28 cellular contexts compared by ENCODE assay signal in the genomic region with DNA sequence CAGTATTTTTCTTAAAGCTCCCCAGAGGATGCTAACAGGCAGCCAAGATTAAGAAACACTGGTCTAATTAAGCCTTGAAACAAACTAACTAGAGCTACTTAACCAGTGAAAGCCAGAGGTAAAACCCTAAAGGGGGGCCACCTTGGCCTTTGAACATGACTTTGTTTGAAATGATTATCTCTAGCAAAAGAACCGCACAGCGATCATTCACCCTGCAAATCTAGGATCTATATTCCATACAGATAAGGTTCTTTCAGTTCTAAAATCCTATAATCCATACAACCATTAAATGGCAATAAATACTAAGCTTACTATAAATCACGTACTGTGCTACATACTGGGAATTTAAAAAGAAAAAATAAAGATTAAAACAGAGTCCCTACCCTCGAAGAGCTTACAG. TPM values are rescaled to one million over a fixed set of nuclear protein-coding genes. Genes with fewer than 3 reads are reported as not detected.
"Had no signal": no experiment of that assay in that cellular context is flagged by ENCODE, and none has a peak within 500 bp of the region (broad histone marks: within the 10 kb centered on the region; RNA-seq: fewer than 3 reads in every experiment).

No MANE protein-coding gene starts in this region.

- H3K4me3 ChIP-seq: Peyer's patch, SJSA1 had no signal

- H3K36me3 ChIP-seq: Peyer's patch had no signal

- ATAC-seq: activated CD8-positive, alpha-beta memory T cell treated with anti-CD3 and anti-CD28 coated beads, Interleukin-2, amount 10 ng/mL, durations not matched to agents 7 days and 5 days; activated naive CD8-positive, alpha-beta T cell treated with anti-CD3 and anti-CD28 coated beads, Interleukin-2, amount 50 U/mL, for 24 hours; PC-3; T-cell; T-helper 17 cell had no signal

- H3K27ac ChIP-seq: Peyer's patch, SJSA1, VCaP had no signal

- H3K36me3 Mint-ChIP-seq: activated CD8-positive, alpha-beta memory T cell treated with anti-CD3 and anti-CD28 coated beads, Interleukin-2, amount 10 ng/mL, durations not matched to agents 7 days and 5 days; activated naive CD4-positive, alpha-beta T cell treated with anti-CD3 and anti-CD28 coated beads, Interleukin-2, amount 10 ng/mL, durations not matched to agents 7 days and 5 days had no signal

- H3K27me3 ChIP-seq: Peyer's patch, SJSA1 had no signal

- DNase-seq: activated B cell treated with CpG ODN at 0.5 μM for 24 hours; activated CD4-positive, alpha-beta memory T cell treated with anti-CD3 and anti-CD28 coated beads, Interleukin-2, amount 10 ng/mL, durations not matched to agents 7 days and 5 days; activated CD4-positive, alpha-beta T cell treated with anti-CD3 and anti-CD28 coated beads for 48 hours; activated CD4-positive, CD25-positive, alpha-beta regulatory T cell treated with anti-CD3 and anti-CD28 coated beads, Interleukin-2, amount 50 U/mL, for 72 hours; activated CD8-positive, alpha-beta memory T cell treated with anti-CD3 and anti-CD28 coated beads for 24 hours; activated CD8-positive, alpha-beta memory T cell treated with anti-CD3 and anti-CD28 coated beads, Interleukin-2, amount 10 ng/mL, durations not matched to agents 7 days and 5 days; activated CD8-positive, alpha-beta memory T cell treated with anti-CD3 and anti-CD28 coated beads, Interleukin-2, amount 50 U/mL, for 48 hours; activated effector memory CD4-positive, alpha-beta T cell treated with Interleukin-2 at 50 U/mL for 16 hours; activated naive CD4-positive, alpha-beta T cell treated with anti-CD3 and anti-CD28 coated beads, Interleukin-2, amount 10 ng/mL, durations not matched to agents 7 days and 5 days; activated naive CD8-positive, alpha-beta T cell treated with anti-CD3 and anti-CD28 coated beads, Interleukin-2, amount 50 U/mL, for 24 hours; activated T-cell treated with anti-CD3 and anti-CD28 coated beads, Interleukin-2, amount 50 U/mL, for 48 hours; caudate nucleus; MM.1S; MV-4-11; NCI-H1092; NCI-H1436 treated with DMSO at 0.1 percent for 48 hours; NCI-H2029; NCI-H345; PC-3; Peyer's patch; RPMI8226; SHP77 treated with DMSO at 0.1 percent for 48 hours; T-cell; T-helper 17 cell had no signal

- H3K27me3 Mint-ChIP-seq: brain had no signal

- H3K9me3 Mint-ChIP-seq: activated B cell treated with CpG ODN at 0.5 μM for 24 hours; activated CD4-positive, alpha-beta memory T cell treated with anti-CD3 and anti-CD28 coated beads, Interleukin-2, amount 10 ng/mL, durations not matched to agents 7 days and 5 days; activated naive CD4-positive, alpha-beta T cell treated with anti-CD3 and anti-CD28 coated beads, Interleukin-2, amount 10 ng/mL, durations not matched to agents 7 days and 5 days; activated naive CD8-positive, alpha-beta T cell treated with anti-CD3 and anti-CD28 coated beads, Interleukin-2, amount 50 U/mL, for 24 hours; brain; T-cell had no signal

- H3K4me3 Mint-ChIP-seq: activated B cell treated with CpG ODN at 0.5 μM for 24 hours; activated CD4-positive, alpha-beta memory T cell treated with anti-CD3 and anti-CD28 coated beads, Interleukin-2, amount 10 ng/mL, durations not matched to agents 7 days and 5 days; activated CD8-positive, alpha-beta memory T cell treated with anti-CD3 and anti-CD28 coated beads, Interleukin-2, amount 10 ng/mL, durations not matched to agents 7 days and 5 days; activated naive CD4-positive, alpha-beta T cell treated with anti-CD3 and anti-CD28 coated beads, Interleukin-2, amount 10 ng/mL, durations not matched to agents 7 days and 5 days; activated naive CD8-positive, alpha-beta T cell; activated naive CD8-positive, alpha-beta T cell treated with anti-CD3 and anti-CD28 coated beads, Interleukin-2, amount 50 U/mL, for 24 hours; T-cell; T-helper 17 cell had no signal

- H3K4me1 ChIP-seq: Peyer's patch had no signal

- H3K9me3 ChIP-seq: Peyer's patch, SJSA1 had no signal

- H3K27ac Mint-ChIP-seq: activated B cell treated with CpG ODN at 0.5 μM for 24 hours; activated CD4-positive, alpha-beta memory T cell treated with anti-CD3 and anti-CD28 coated beads, Interleukin-2, amount 10 ng/mL, durations not matched to agents 7 days and 5 days; activated CD8-positive, alpha-beta memory T cell treated with anti-CD3 and anti-CD28 coated beads, Interleukin-2, amount 10 ng/mL, durations not matched to agents 7 days and 5 days; activated naive CD4-positive, alpha-beta T cell treated with anti-CD3 and anti-CD28 coated beads, Interleukin-2, amount 10 ng/mL, durations not matched to agents 7 days and 5 days; activated naive CD8-positive, alpha-beta T cell; activated naive CD8-positive, alpha-beta T cell treated with anti-CD3 and anti-CD28 coated beads, Interleukin-2, amount 50 U/mL, for 24 hours; T-cell; T-helper 17 cell had no signal

- H3K4me1 Mint-ChIP-seq: activated B cell treated with CpG ODN at 0.5 μM for 24 hours; activated CD4-positive, alpha-beta memory T cell treated with anti-CD3 and anti-CD28 coated beads, Interleukin-2, amount 10 ng/mL, durations not matched to agents 7 days and 5 days; activated CD8-positive, alpha-beta memory T cell treated with anti-CD3 and anti-CD28 coated beads, Interleukin-2, amount 10 ng/mL, durations not matched to agents 7 days and 5 days; activated naive CD4-positive, alpha-beta T cell treated with anti-CD3 and anti-CD28 coated beads, Interleukin-2, amount 10 ng/mL, durations not matched to agents 7 days and 5 days; activated naive CD8-positive, alpha-beta T cell treated with anti-CD3 and anti-CD28 coated beads, Interleukin-2, amount 50 U/mL, for 24 hours; brain; T-cell; T-helper 17 cell had no signal

RNA-seq across cellular contexts. Expression of a gene that starts 40.6 kb away (rescaled TPM):
- total RNA-seq: activated B cell treated with CpG ODN at 0.5 μM for 24 hours had no signal
